Comparison of ENCODE assay signal across 32 cellular contexts in genomic region chr2:184577056-184577455, GRCh38. TPM values are rescaled to one million over a fixed set of nuclear protein-coding genes. Genes with fewer than 3 reads are reported as not detected.
"Had no signal": no experiment of that assay in that cellular context is flagged by ENCODE, and none has a peak within 500 bp of the region (broad histone marks: within the 10 kb centered on the region; RNA-seq: fewer than 3 reads in every experiment).

No MANE protein-coding gene starts in this region.

- H3K4me3 ChIP-seq: MG63 had no signal

- H3K4me2 ChIP-seq: KMS-11 had no signal

- H3K9me3 ChIP-seq: MG63 had no signal

- H3K9ac ChIP-seq: KMS-11 had no signal

- H3K36me3 ChIP-seq: MG63 had no signal

- DNase-seq: Karpas-422, MG63, NCI-H1048, NCI-H1092, NCI-H1092 treated with DMSO at 0.1 percent for 48 hours, NCI-H1105, NCI-H1105 treated with DMSO at 0.1 percent for 48 hours, NCI-H1417, NCI-H1417 treated with DMSO at 0.1 percent for 48 hours, NCI-H1436, NCI-H1436 treated with DMSO at 0.1 percent for 48 hours, NCI-H146, NCI-H1694, NCI-H1694 treated with DMSO at 0.1 percent for 48 hours, NCI-H187, NCI-H187 treated with DMSO at 0.1 percent for 48 hours, NCI-H1930, NCI-H2029, NCI-H2029 treated with DMSO at 0.1 percent for 48 hours, NCI-H2081, NCI-H2081 treated with DMSO at 0.1 percent for 48 hours, NCI-H2107, NCI-H2171, NCI-H2171 treated with DMSO at 0.1 percent for 48 hours, NCI-H2227 treated with DMSO at 0.1 percent for 48 hours, NCI-H226, NCI-H345, NCI-H446, NCI-H446 treated with DMSO at 0.1 percent for 48 hours, NCI-H510A had no signal

- H3K27me3 ChIP-seq: MG63 had no signal

- H3K27ac ChIP-seq: KMS-11 had no signal

RNA-seq across cellular contexts. Expression of gene ZNF804A, which starts 21.3 kb away (rescaled TPM):
- total RNA-seq: MCF 10A had no signal
